ENCODE assay signal across 2 cellular contexts in the genomic region with DNA sequence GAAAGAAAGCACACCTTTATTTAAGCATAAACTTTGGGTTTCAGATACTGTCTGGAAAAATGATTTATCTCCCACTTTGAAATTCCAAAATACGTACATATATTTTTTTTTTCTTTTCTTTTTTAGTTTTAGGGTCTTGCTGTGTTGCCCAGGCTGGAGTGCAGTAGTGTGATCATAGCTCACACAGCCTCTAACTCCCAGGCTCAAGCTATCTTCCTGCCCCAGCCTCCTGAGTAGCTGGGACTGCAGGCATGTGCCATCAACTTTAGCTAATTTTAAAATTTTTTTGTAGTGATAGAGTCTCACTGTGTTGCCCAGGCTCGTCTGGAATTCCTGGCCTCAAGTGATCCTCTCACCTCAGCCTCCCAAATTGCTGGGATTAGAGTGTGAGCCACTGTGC.
TF ChIP-seq lines count a peak whose summit lies in the region.

No MANE protein-coding gene starts in this region.

TF ChIP-seq in HepG2, 621 proteins besides CTCF, POLR2A, EP300 and RAD21:
- no peak for TF ChIP-seq ZNF430 (CRISPR knock-in tag; IDR thresholded peaks at IDR 0.05)
- no peak for TF ChIP-seq ZNF530 (CRISPR knock-in tag; IDR thresholded peaks at IDR 0.05; ENCODE audit: low read depth)
- TF ChIP-seq POLR2AphosphoS2 (IDR thresholded peaks at IDR 0.05; ENCODE audit: low read depth, low read length), result no peak
- no peak for TF ChIP-seq ZNF224 (CRISPR knock-in tag; IDR thresholded peaks at IDR 0.05)
- TF ChIP-seq ZNF121 (CRISPR knock-in tag; IDR thresholded peaks at IDR 0.05), result peak; percentile 62
- TF ChIP-seq, protein P1, sequence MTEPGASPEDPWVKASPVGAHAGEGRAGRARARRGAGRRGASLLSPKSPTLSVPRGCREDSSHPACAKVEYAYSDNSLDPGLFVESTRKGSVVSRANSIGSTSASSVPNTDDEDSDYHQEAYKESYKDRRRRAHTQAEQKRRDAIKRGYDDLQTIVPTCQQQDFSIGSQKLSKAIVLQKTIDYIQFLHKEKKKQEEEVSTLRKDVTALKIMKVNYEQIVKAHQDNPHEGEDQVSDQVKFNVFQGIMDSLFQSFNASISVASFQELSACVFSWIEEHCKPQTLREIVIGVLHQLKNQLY (CRISPR knock-in tag; IDR thresholded peaks at IDR 0.05), result no peak
- TF ChIP-seq IRX3 (CRISPR knock-in tag; IDR thresholded peaks at IDR 0.05; ENCODE audit: borderline replicate concordance, low read depth), result no peak
- TF ChIP-seq NR1H2 (CRISPR knock-in tag; IDR thresholded peaks at IDR 0.05; ENCODE audit: borderline replicate concordance, low read depth), result no peak
- no peak for TF ChIP-seq ZNF891 (CRISPR knock-in tag; IDR thresholded peaks at IDR 0.05)

TF ChIP-seq in K562, 482 proteins besides CTCF, POLR2A, EP300 and RAD21:
- peak; percentile 83 for TF ChIP-seq ZNF121 (CRISPR knock-in tag; conservative IDR thresholded peaks at IDR 0.05)
- TF ChIP-seq ZNF785 (CRISPR knock-in tag; IDR thresholded peaks at IDR 0.05), result no peak
